Comparison of ENCODE assay signal across 2 cellular contexts in genomic region chr17:28325221-28325620, GRCh38.
TF ChIP-seq lines count a peak whose summit lies in the region.

No MANE protein-coding gene starts in this region.

TF ChIP-seq in HepG2, 621 proteins besides CTCF, POLR2A, EP300 and RAD21:
- TF ChIP-seq TBL1XR1 (IDR thresholded peaks at IDR 0.05; ENCODE audit: borderline replicate concordance, low read length, partially characterized antibody) (no peak), KDM5A (IDR thresholded peaks at IDR 0.05; ENCODE audit: borderline replicate concordance, low read length) (no peak), PRPF4 (IDR thresholded peaks at IDR 0.05; ENCODE audit: low read depth, low read length, poor library complexity, severe bottlenecking) (no peak), ZNF563 (CRISPR knock-in tag; IDR thresholded peaks at IDR 0.05) (no peak), ZBTB42 (CRISPR knock-in tag; IDR thresholded peaks at IDR 0.05) (no peak), TBP (CRISPR knock-in tag; IDR thresholded peaks at IDR 0.05) (no peak), TBX3 (IDR thresholded peaks at IDR 0.05; ENCODE audit: borderline replicate concordance) (no peak), EEA1 (CRISPR knock-in tag; IDR thresholded peaks at IDR 0.05; ENCODE audit: borderline replicate concordance) (no peak), KLF12 (CRISPR knock-in tag; IDR thresholded peaks at IDR 0.05; ENCODE audit: borderline replicate concordance) (no peak), ZNF775 (CRISPR knock-in tag; IDR thresholded peaks at IDR 0.05; ENCODE audit: borderline replicate concordance) (no peak), ZKSCAN1 (IDR thresholded peaks at IDR 0.05; ENCODE audit: low read length) (no peak), ZBTB39 (CRISPR knock-in tag; IDR thresholded peaks at IDR 0.05) (no peak), ZNF10 (CRISPR knock-in tag; IDR thresholded peaks at IDR 0.05; ENCODE audit: borderline replicate concordance, low read depth) (no peak)

TF ChIP-seq in WTC11, 78 proteins besides CTCF, POLR2A, EP300 and RAD21:
- no peak for TF ChIP-seq IRF2 (CRISPR knock-in tag; IDR thresholded peaks at IDR 0.05; ENCODE audit: borderline replicate concordance, low read depth)
- no peak for TF ChIP-seq ZNF263 (CRISPR knock-in tag; IDR thresholded peaks at IDR 0.05; ENCODE audit: low read depth)
- no peak for TF ChIP-seq NR3C1 (CRISPR knock-in tag; conservative IDR thresholded peaks at IDR 0.05; ENCODE audit: low read depth)
TF ChIP-seq in WTC11: peak in this region for 0.
